11 cellular contexts compared by ENCODE assay signal in the genomic region with DNA sequence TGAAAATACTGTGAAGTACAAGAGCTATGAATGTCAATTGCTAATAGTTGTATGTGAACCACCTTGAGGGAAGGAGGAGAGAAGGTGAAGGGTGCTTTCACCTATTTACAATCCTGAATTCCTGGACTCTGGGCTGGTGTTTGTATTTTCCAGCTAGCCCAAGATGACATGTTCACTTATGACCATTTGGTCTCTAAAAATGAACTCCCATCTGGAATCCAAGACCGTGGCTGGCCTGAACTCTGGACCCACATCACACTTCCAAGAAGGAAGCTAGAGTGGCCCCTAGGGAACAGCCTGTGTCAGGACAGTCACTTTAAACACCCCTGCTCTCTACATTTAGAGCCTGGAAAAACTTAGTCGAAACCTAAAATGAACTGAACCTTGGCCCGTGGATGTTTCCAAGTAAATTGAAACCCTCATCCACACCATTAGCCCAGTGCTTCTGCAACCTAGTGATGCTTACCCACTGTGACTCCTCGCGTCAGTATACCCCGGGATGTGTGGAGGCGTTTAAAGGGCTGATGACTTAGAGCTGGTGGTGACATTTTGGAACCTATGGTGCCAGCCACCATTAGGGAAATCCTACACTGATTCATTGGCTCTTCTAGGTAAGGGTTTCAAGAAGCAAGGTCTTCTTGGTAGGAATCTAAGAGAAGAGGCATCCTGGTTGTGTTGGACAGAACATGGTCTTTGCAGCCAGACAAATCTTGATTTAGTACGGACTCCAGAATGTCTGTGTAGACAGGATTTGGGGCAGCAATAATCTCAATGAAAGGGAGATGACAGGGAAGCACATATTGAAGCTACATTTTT.
DNase-seq lines count a peak whose midpoint lies in the region; ATAC-seq, FAIRE-seq and TF ChIP-seq lines count a peak whose summit lies in the region.
"Had no signal": no experiment of that assay in that cellular context is flagged by ENCODE, and none has a peak within 500 bp of the region (broad histone marks: within the 10 kb centered on the region; RNA-seq: fewer than 3 reads in every experiment).

No MANE protein-coding gene starts in this region.

- TF ChIP-seq CTCF in right lobe of liver (IDR thresholded peaks at IDR 0.05) = peak in 2 of 4 donors; percentile 9 to 20
- no peak for TF ChIP-seq CTCF in smooth muscle cell (IDR thresholded peaks at IDR 0.05; ENCODE audit: borderline replicate concordance, insufficient read depth, poor library complexity, severe bottlenecking)

- no peaks in the 10 kb centered on the region for H3K27me3 Mint-ChIP-seq in activated T-cell treated with anti-CD3 and anti-CD28 coated beads, Interleukin-2, amount 50 U/mL, for 4 hours (ENCODE audit: low read depth)
- H3K27me3 Mint-ChIP-seq: central memory CD8-positive, alpha-beta T cell; naive B cell had no signal

- no peak overlapping the region for H3K9ac ChIP-seq in smooth muscle cell (ENCODE audit: low read depth)

- DNase-seq in stimulated activated CD4-positive, alpha-beta T cell treated with anti-CD3 and anti-CD28 coated beads, Interleukin-15, amount 100 ng/mL, for 48 hours (ENCODE audit: low read depth in 2 of 2) = peak; percentile 57 to 64
- no peak for DNase-seq in stimulated activated CD4-positive, alpha-beta T cell treated with anti-CD3 and anti-CD28 coated beads, Interleukin-4, amount 100 ng/mL, for 1 hour
- no peak for DNase-seq in activated T-cell treated with anti-CD3 and anti-CD28 coated beads, Interleukin-2, amount 50 U/mL, for 4 hours
- peak in 1 of 3 donors; percentile 45 for DNase-seq in right lobe of liver
- no peak for DNase-seq in smooth muscle cell (lab: John Stamatoyannopoulos, UW; ENCODE audit: unreplicated experiment)
- no peak for DNase-seq in NCI-H345 treated with DMSO at 0.1 percent for 48 hours (lab: John Stamatoyannopoulos, UW; ENCODE audit: unreplicated experiment)
- no peak for DNase-seq in GM19239 (ENCODE audit: insufficient read length, low spot score)
- no peak for DNase-seq in NCI-H1105 (lab: John Stamatoyannopoulos, UW)
- DNase-seq: naive B cell, SHP77 treated with DMSO at 0.1 percent for 48 hours had no signal

- no peak overlapping the region for H3K4me2 ChIP-seq in smooth muscle cell

- TF ChIP-seq POLR2A in right lobe of liver (IDR thresholded peaks at IDR 0.05) = no peak

- no peak for FAIRE-seq in GM19239 (lab: Jason Lieb, UNC)

- H3K4me1 ChIP-seq in right lobe of liver (no peaks in the 10 kb centered on the region), smooth muscle cell (ENCODE audit: low read depth) (peaks cover 16% of the 10 kb centered on the region)

- no peak overlapping the region for H3K4me3 Mint-ChIP-seq in activated T-cell treated with anti-CD3 and anti-CD28 coated beads, Interleukin-2, amount 50 U/mL, for 4 hours
- H3K4me3 Mint-ChIP-seq: central memory CD8-positive, alpha-beta T cell; naive B cell had no signal

- no peaks in the 10 kb centered on the region for H3K9me3 Mint-ChIP-seq in activated T-cell treated with anti-CD3 and anti-CD28 coated beads, Interleukin-2, amount 50 U/mL, for 4 hours
- H3K9me3 Mint-ChIP-seq: central memory CD8-positive, alpha-beta T cell; naive B cell had no signal

- no peaks in the 10 kb centered on the region for H3K79me2 ChIP-seq in smooth muscle cell (ENCODE audit: low read depth)

- no peaks in the 10 kb centered on the region for H4K20me1 ChIP-seq in smooth muscle cell (ENCODE audit: low read depth)

- H3K27ac ChIP-seq in right lobe of liver = no peak overlapping the region
- H3K27ac ChIP-seq in smooth muscle cell (ENCODE audit: low read depth) = no peak overlapping the region

- no peaks in the 10 kb centered on the region for H3K36me3 ChIP-seq in right lobe of liver
- no peaks in the 10 kb centered on the region for H3K36me3 ChIP-seq in smooth muscle cell (ENCODE audit: low read depth)

- H3K36me3 Mint-ChIP-seq in activated T-cell treated with anti-CD3 and anti-CD28 coated beads, Interleukin-2, amount 50 U/mL, for 4 hours (ENCODE audit: insufficient read depth) = no peaks in the 10 kb centered on the region
- H3K36me3 Mint-ChIP-seq: naive B cell had no signal

- no peak overlapping the region for H2AFZ ChIP-seq in smooth muscle cell (ENCODE audit: low read depth)

- intact Hi-C loops in right lobe of liver (cut with DNase I) = no loop called here

- no peaks in the 10 kb centered on the region for H3K27me3 ChIP-seq in right lobe of liver
- H3K27me3 ChIP-seq in smooth muscle cell (ENCODE audit: low read depth) = peaks cover 3% of the 10 kb centered on the region

- ATAC-seq in activated T-cell treated with anti-CD3 and anti-CD28 coated beads, Interleukin-2, amount 50 U/mL, for 4 hours = peak; percentile 51 to 65
- ATAC-seq in right lobe of liver = peak in 3 of 4 donors; percentile 7 to 55 (median 50)

- no peaks in the 10 kb centered on the region for H3F3A ChIP-seq in smooth muscle cell (ENCODE audit: low read depth)

- H3K4me3 ChIP-seq in right lobe of liver (no peak overlapping the region), smooth muscle cell (no peak overlapping the region)

- no peaks in the 10 kb centered on the region for H3K4me1 Mint-ChIP-seq in activated T-cell treated with anti-CD3 and anti-CD28 coated beads, Interleukin-2, amount 50 U/mL, for 4 hours (ENCODE audit: low read depth)
- H3K4me1 Mint-ChIP-seq: central memory CD8-positive, alpha-beta T cell; naive B cell had no signal

- WGBS in right lobe of liver (ENCODE audit: insufficient coverage, low coverage, low lambda C conversion rate, missing lambda C conversion rate) = 84% methylated on average over 8 of the region's 8 CpGs
- 93% methylated on average over 8 of the region's 8 CpGs for WGBS in smooth muscle cell (ENCODE audit: low lambda C conversion rate)

- H3K9me3 ChIP-seq in right lobe of liver (no peaks in the 10 kb centered on the region), smooth muscle cell (replicated peaks; ENCODE audit: low read depth) (no peaks in the 10 kb centered on the region)

Comparison
In these comparisons a context has a peak if more than half of its experiments do, and no peak if none do; other contexts are left out.
1. DNase-seq: peak in stimulated activated CD4-positive, alpha-beta T cell treated with anti-CD3 and anti-CD28 coated beads, Interleukin-15, amount 100 ng/mL, for 48 hours (2 of 2); none in stimulated activated CD4-positive, alpha-beta T cell treated with anti-CD3 and anti-CD28 coated beads, Interleukin-4, amount 100 ng/mL, for 1 hour (single experiment), activated T-cell treated with anti-CD3 and anti-CD28 coated beads, Interleukin-2, amount 50 U/mL, for 4 hours (single experiment), smooth muscle cell (single experiment), NCI-H345 treated with DMSO at 0.1 percent for 48 hours (single experiment), GM19239 (single experiment) and NCI-H1105 (single experiment).